ENCODE assay signal across 24 cellular contexts in the genomic region with DNA sequence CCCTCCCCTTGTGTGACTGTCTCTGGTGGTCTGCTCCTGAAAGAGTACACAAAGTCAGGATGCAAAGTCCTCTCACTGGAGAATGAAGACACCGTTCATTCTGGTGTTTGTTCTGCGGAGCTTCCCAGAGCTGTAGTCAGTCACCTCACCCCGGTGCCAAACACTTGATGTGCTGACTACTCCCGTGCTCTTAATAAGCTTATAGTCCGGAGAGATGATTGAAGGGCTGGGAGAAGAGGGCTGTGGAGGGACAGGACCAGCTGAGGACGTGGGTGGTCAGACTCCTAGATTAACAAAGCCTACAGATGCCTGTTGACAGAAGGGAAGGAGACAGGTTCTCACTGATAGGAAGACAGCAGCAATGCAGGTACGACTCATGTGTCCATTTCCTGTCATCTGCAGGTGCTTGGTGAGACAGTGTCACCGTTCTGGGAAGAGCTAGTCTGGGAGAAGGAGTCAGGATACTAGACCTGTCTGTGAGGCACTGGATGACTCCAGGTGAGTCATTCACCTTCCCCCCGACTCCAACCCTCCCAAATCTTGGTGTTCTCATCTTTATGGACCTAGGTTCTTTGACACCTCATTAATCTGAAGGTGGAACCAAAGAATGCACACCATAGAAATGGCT. TPM values are rescaled to one million over a fixed set of nuclear protein-coding genes. Genes with fewer than 3 reads are reported as not detected.
DNase-seq lines count a peak whose midpoint lies in the region; ATAC-seq and TF ChIP-seq lines count a peak whose summit lies in the region.
"Had no signal": no experiment of that assay in that cellular context is flagged by ENCODE, and none has a peak within 500 bp of the region (broad histone marks: within the 10 kb centered on the region; RNA-seq: fewer than 3 reads in every experiment).

No MANE protein-coding gene starts in this region.

- no peaks in the 10 kb centered on the region for H3K36me3 Mint-ChIP-seq in brain
- no peaks in the 10 kb centered on the region for H3K36me3 Mint-ChIP-seq in osteocyte (ENCODE audit: unreplicated experiment)
- H3K36me3 Mint-ChIP-seq in endothelial cell (ENCODE audit: low read depth, unreplicated experiment), result no peaks in the 10 kb centered on the region
- no peaks in the 10 kb centered on the region for H3K36me3 Mint-ChIP-seq in effector memory CD8-positive, alpha-beta T cell (ENCODE audit: insufficient read depth)
- H3K36me3 Mint-ChIP-seq: naive thymus-derived CD4-positive, alpha-beta T cell had no signal

- H3K9me3 Mint-ChIP-seq in brain (no peaks in the 10 kb centered on the region), osteocyte (ENCODE audit: unreplicated experiment) (no peaks in the 10 kb centered on the region), endothelial cell (ENCODE audit: unreplicated experiment) (no peaks in the 10 kb centered on the region)
- H3K9me3 Mint-ChIP-seq in effector memory CD8-positive, alpha-beta T cell, result no peaks in the 10 kb centered on the region

- TF ChIP-seq CTCF in brain (conservative IDR thresholded peaks at IDR 0.05) (no peak), osteocyte (IDR thresholded peaks at IDR 0.05) (no peak), endothelial cell (IDR thresholded peaks at IDR 0.05; ENCODE audit: unreplicated experiment) (no peak)

- no peak overlapping the region for H3K4me3 Mint-ChIP-seq in brain
- no peak overlapping the region for H3K4me3 Mint-ChIP-seq in osteocyte (ENCODE audit: unreplicated experiment)
- no peak overlapping the region for H3K4me3 Mint-ChIP-seq in endothelial cell (ENCODE audit: unreplicated experiment)
- no peak overlapping the region for H3K4me3 Mint-ChIP-seq in effector memory CD8-positive, alpha-beta T cell
- H3K4me3 Mint-ChIP-seq: naive thymus-derived CD4-positive, alpha-beta T cell had no signal

- peak; percentile 85 for DNase-seq in NCI-H510A treated with DMSO at 0.1 percent for 48 hours (lab: John Stamatoyannopoulos, UW)
- no peak for DNase-seq in NCI-H510A (lab: John Stamatoyannopoulos, UW)
- peak; percentile 32 for DNase-seq in NCI-H2196 treated with DMSO at 0.1 percent for 48 hours (lab: John Stamatoyannopoulos, UW; ENCODE audit: unreplicated experiment)
- peak; percentile 64 for DNase-seq in osteocyte (ENCODE audit: extremely low spot score, unreplicated experiment)
- DNase-seq in endothelial cell (ENCODE audit: low spot score), result no peak
- DNase-seq in effector memory CD8-positive, alpha-beta T cell, result no peak
- DNase-seq: 8988T; activated CD8-positive, alpha-beta memory T cell treated with anti-CD3 and anti-CD28 coated beads for 24 hours; amygdala; C1 segment of cervical spinal cord; DMS79 treated with DMSO at 0.1 percent for 48 hours; gastrocnemius medialis; GOT3; lower lobe of right lung; naive thymus-derived CD4-positive, alpha-beta T cell; NCI-H1417 treated with DMSO at 0.1 percent for 48 hours; NCI-H524 treated with DMSO at 0.1 percent for 48 hours; RPMI8226; stimulated activated CD4-positive, alpha-beta T cell treated with anti-CD3 and anti-CD28 coated beads, Interleukin-12 subunit alpha, Interleukin-12 subunit beta, amount 100 ng/mL, for 4 hours; stimulated activated naive CD4-positive, alpha-beta T cell treated with Interleukin-2 at 50 U/mL for 16 hours; upper lobe of left lung had no signal

- H3K27me3 Mint-ChIP-seq in brain (peaks cover 9% of the 10 kb centered on the region), osteocyte (ENCODE audit: unreplicated experiment) (peaks cover 37% of the 10 kb centered on the region), endothelial cell (ENCODE audit: unreplicated experiment) (peaks cover 7% of the 10 kb centered on the region)
- H3K27me3 Mint-ChIP-seq in effector memory CD8-positive, alpha-beta T cell, result peaks cover 42 to 48% of the 10 kb centered on the region in 2 donors

- peak overlapping the region in 3 of 5 experiments; percentile 26 to 51 (median 33) for H3K27ac Mint-ChIP-seq in brain
- no peak overlapping the region for H3K27ac Mint-ChIP-seq in osteocyte (ENCODE audit: unreplicated experiment)
- H3K27ac Mint-ChIP-seq in endothelial cell (ENCODE audit: unreplicated experiment), result no peak overlapping the region
- H3K27ac Mint-ChIP-seq in effector memory CD8-positive, alpha-beta T cell, result no peak overlapping the region

- ATAC-seq in effector memory CD8-positive, alpha-beta T cell (replicated peaks), result no peak
- no peak for ATAC-seq in GM19351 (IDR thresholded peaks at IDR 0.05; ENCODE audit: unreplicated experiment)
- ATAC-seq: gastrocnemius medialis; lower lobe of right lung; naive thymus-derived CD4-positive, alpha-beta T cell had no signal

- H3K4me1 Mint-ChIP-seq in brain (peaks cover 60% of the 10 kb centered on the region), osteocyte (ENCODE audit: unreplicated experiment) (no peaks in the 10 kb centered on the region), endothelial cell (ENCODE audit: unreplicated experiment) (peaks cover 11% of the 10 kb centered on the region)
- H3K4me1 Mint-ChIP-seq in effector memory CD8-positive, alpha-beta T cell (ENCODE audit: low read depth in 2 of 2), result no peaks in the 10 kb centered on the region

RNA-seq across cellular contexts. Expression of a gene that starts 40.4 kb away (rescaled TPM):
- polyA plus RNA-seq in brain (ENCODE audit: insufficient read depth, low read depth, low replicate concordance), result 9.2 TPM
- not detected in 2 replicates for total RNA-seq in osteocyte
- 71.1 TPM for total RNA-seq in endothelial cell (ENCODE audit: unreplicated experiment)
- total RNA-seq: LHCN-M2; naive thymus-derived CD4-positive, alpha-beta T cell had no signal

Comparison
In these comparisons a context has a peak if more than half of its experiments do, and no peak if none do; other contexts are left out.
1. DNase-seq: peak in NCI-H510A treated with DMSO at 0.1 percent for 48 hours (single experiment), NCI-H2196 treated with DMSO at 0.1 percent for 48 hours (single experiment) and osteocyte (single experiment); none in NCI-H510A (single experiment), endothelial cell (single experiment) and effector memory CD8-positive, alpha-beta T cell (0 of 3).
2. H3K27ac Mint-ChIP-seq: peak in brain (3 of 5); none in osteocyte (single experiment), endothelial cell (single experiment) and effector memory CD8-positive, alpha-beta T cell (0 of 2).
3. RNA of a gene that starts 40.4 kb away (total RNA-seq): 71.1 TPM in endothelial cell (single experiment); not detected in osteocyte; every median in the first group is over 10 times any median in the second.